ENCODE assay signal across 15 cellular contexts in genomic region chr15:63292771-63293170, GRCh38. TPM values are rescaled to one million over a fixed set of nuclear protein-coding genes. Genes with fewer than 3 reads are reported as not detected.
DNase-seq lines count a peak whose midpoint lies in the region; ATAC-seq, FAIRE-seq and TF ChIP-seq lines count a peak whose summit lies in the region.
"Had no signal": no experiment of that assay in that cellular context is flagged by ENCODE, and none has a peak within 500 bp of the region (broad histone marks: within the 10 kb centered on the region; RNA-seq: fewer than 3 reads in every experiment).

No MANE protein-coding gene starts in this region.

- no peak overlapping the region for H2BK120ac ChIP-seq in trophoblast cell (ENCODE audit: insufficient read depth, low read length, poor library complexity)

- H3K4ac ChIP-seq in trophoblast cell (ENCODE audit: low read depth, low read length) = no peak overlapping the region

- no peak overlapping the region for H3K9ac ChIP-seq in trophoblast cell (ENCODE audit: low read length)

- TF ChIP-seq CTCF in epithelial cell of proximal tubule (conservative IDR thresholded peaks at IDR 0.05; ENCODE audit: low read depth, low read length) (no peak), D721Med (IDR thresholded peaks at IDR 0.05; ENCODE audit: insufficient read depth, missing control alignments) (no peak)

- no CpG with 5 or more reads among the region's 5 CpGs for WGBS in trophoblast cell (ENCODE audit: extremely low coverage, insufficient coverage, insufficient read length)

- H2AK5ac ChIP-seq in trophoblast cell (ENCODE audit: low read length) = no peak overlapping the region

- no peak overlapping the region for H4K8ac ChIP-seq in trophoblast cell (ENCODE audit: low read depth, low read length)

- H2AFZ ChIP-seq in trophoblast cell (ENCODE audit: insufficient read depth, low read length, poor library complexity) = no peak overlapping the region

- H3K79me2 ChIP-seq in trophoblast cell (ENCODE audit: control insufficient read depth, insufficient read depth, low read length, poor library complexity) = no peaks in the 10 kb centered on the region

- H3K18ac ChIP-seq in trophoblast cell (ENCODE audit: low read length) = no peak overlapping the region

- peak; percentile 68 for DNase-seq in EH (ENCODE audit: low read depth)
- DNase-seq in epithelial cell of proximal tubule (ENCODE audit: low read depth) = peak; percentile 70
- peak; percentile 26 to 36 for DNase-seq in trophoblast cell
- no peak for DNase-seq in D721Med (ENCODE audit: insufficient read length, low spot score)
- DNase-seq in activated CD4-positive, alpha-beta T cell treated with anti-CD3 and anti-CD28 coated beads, Interleukin-2, amount 50 U/mL, for 48 hours = no peak
- DNase-seq in G401 (ENCODE audit: low spot score) = no peak
- no peak for DNase-seq in T-helper 2 cell
- DNase-seq: DMS79, Karpas-422, NCI-H146, PC-3, thyroid gland had no signal

- no peak overlapping the region for H4K91ac ChIP-seq in trophoblast cell (ENCODE audit: low read depth, low read length)

- H3K4me3 ChIP-seq in epithelial cell of proximal tubule (ENCODE audit: low read depth, low read length) (no peak overlapping the region), trophoblast cell (ENCODE audit: low read depth, low read length) (no peak overlapping the region)
- H3K4me3 ChIP-seq: lung, thyroid gland had no signal

- no peak overlapping the region for H4K12ac ChIP-seq in trophoblast cell (ENCODE audit: low read depth, low read length)

- no peak overlapping the region for H2BK5ac ChIP-seq in trophoblast cell (ENCODE audit: low read depth, low read length, poor library complexity)

- no peaks in the 10 kb centered on the region for H3K27me3 ChIP-seq in trophoblast cell (ENCODE audit: insufficient read depth, low read length)
- H3K27me3 ChIP-seq: thyroid gland had no signal

- no peak overlapping the region for H3K23ac ChIP-seq in trophoblast cell (ENCODE audit: low read length)

- H3K14ac ChIP-seq in trophoblast cell (ENCODE audit: low read length) = no peak overlapping the region

- no peak overlapping the region for H3K4me2 ChIP-seq in trophoblast cell (ENCODE audit: low read length)

- H3K36me3 ChIP-seq in trophoblast cell (ENCODE audit: control insufficient read depth in 1 of 2, insufficient read depth in 2 of 2, low read length in 2 of 2) = no peaks in the 10 kb centered on the region
- H3K36me3 ChIP-seq: thyroid gland had no signal

- H3K79me1 ChIP-seq in trophoblast cell (ENCODE audit: low read length) = no peaks in the 10 kb centered on the region

- in situ Hi-C loops in G401 (cut with HindIII; ENCODE audit: low sequenced_read_pairs) = no loop called here

- no peak overlapping the region for H2BK12ac ChIP-seq in trophoblast cell (ENCODE audit: low read length)

- ATAC-seq in HG03103 (IDR thresholded peaks at IDR 0.05; ENCODE audit: low read depth, unreplicated experiment) = peak; percentile 76
- ATAC-seq: natural killer cell treated with Interleukin-12 subunit alpha and Interleukin-12 subunit beta and Interleukin-15 and Interleukin-18, amount 100 ng/mL, for 72 hours; PC-3 had no signal

- H3K9me3 ChIP-seq in trophoblast cell (ENCODE audit: insufficient read depth, low read depth, low read length) = no peaks in the 10 kb centered on the region
- H3K9me3 ChIP-seq: thyroid gland had no signal

- H3K4me1 ChIP-seq in trophoblast cell (ENCODE audit: control insufficient read depth in 1 of 2, insufficient read depth in 2 of 2, low read length in 2 of 2) = no peaks in the 10 kb centered on the region

- no peak overlapping the region for H3K27ac ChIP-seq in trophoblast cell (ENCODE audit: low read depth, low read length)
- H3K27ac ChIP-seq: thyroid gland had no signal

- FAIRE-seq in D721Med (lab: Jason Lieb, UNC) = no peak

RNA-seq across cellular contexts. Expression of gene APH1B, which starts 15.4 kb away (rescaled TPM):
- total RNA-seq in epithelial cell of proximal tubule = 2.7 and 3.9 TPM in 2 replicates
- polyA plus RNA-seq in trophoblast cell (2013) = 5.0 and 5.7 TPM in 2 replicates
- total RNA-seq in G401 (2014; rRNA removed; shearing (Covaris generic)) = 6.9 and 7.4 TPM in 2 replicates

Comparison
In these comparisons a context has a peak if more than half of its experiments do, and no peak if none do; other contexts are left out.
1. DNase-seq: peak in EH (single experiment), epithelial cell of proximal tubule (single experiment) and trophoblast cell (2 of 2); none in D721Med (single experiment), activated CD4-positive, alpha-beta T cell treated with anti-CD3 and anti-CD28 coated beads, Interleukin-2, amount 50 U/mL, for 48 hours (0 of 2), G401 (single experiment) and T-helper 2 cell (0 of 5).